ENCODE assay signal across 9 cellular contexts in the genomic region with DNA sequence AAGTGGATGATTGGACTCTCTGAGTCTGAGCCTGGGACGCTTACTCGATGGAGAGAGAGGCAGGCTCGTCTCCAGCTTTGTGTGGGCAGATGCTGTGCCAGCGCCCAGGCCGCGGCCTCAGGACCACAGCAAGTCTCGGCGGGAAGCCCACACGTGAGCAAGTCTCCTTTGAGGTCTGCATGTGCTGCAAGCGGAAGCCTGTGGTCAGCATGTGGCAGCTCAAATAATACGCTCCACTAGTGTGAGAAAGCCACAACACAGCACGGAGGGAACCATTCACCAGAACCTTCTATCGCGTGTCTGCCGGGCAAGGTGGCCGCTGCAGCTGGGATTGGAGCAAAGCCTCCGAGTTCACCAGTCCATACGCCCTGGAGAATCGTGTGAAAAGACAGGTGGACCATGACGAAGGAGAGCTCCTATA.
DNase-seq lines count a peak whose midpoint lies in the region; ATAC-seq and TF ChIP-seq lines count a peak whose summit lies in the region.
"Had no signal": no experiment of that assay in that cellular context is flagged by ENCODE, and none has a peak within 500 bp of the region (broad histone marks: within the 10 kb centered on the region; RNA-seq: fewer than 3 reads in every experiment).

No MANE protein-coding gene starts in this region.

- intact Hi-C loops in sciatic nerve (cut with DNase I) = no loop called here
- intact Hi-C loops in uterus (cut with DNase I; ENCODE audit: low total_unique reads) = no loop called here

- no peaks in the 10 kb centered on the region for H3K4me1 ChIP-seq in uterus
- H3K4me1 ChIP-seq: parathyroid adenoma had no signal

- peak; percentile 97 for ATAC-seq in HG03571 (IDR thresholded peaks at IDR 0.05; ENCODE audit: unreplicated experiment)
- peak; percentile 88 for ATAC-seq in sciatic nerve

- no peak for TF ChIP-seq POLR2A in uterus (IDR thresholded peaks at IDR 0.05)

- no peak overlapping the region for H3K4me3 ChIP-seq in uterus

- peak; percentile 36 for DNase-seq in AG09319 (ENCODE audit: extremely low read depth, low read depth)
- peak; percentile 26 for DNase-seq in GM20000 (ENCODE audit: low spot score)
- DNase-seq in activated CD8-positive, alpha-beta memory T cell treated with anti-CD3 and anti-CD28 coated beads, Interleukin-2, amount 50 U/mL, for 24 hours (ENCODE audit: extremely low read depth) = peak; percentile 2
- peak; percentile 63 for DNase-seq in sciatic nerve (ENCODE audit: low spot score)
- DNase-seq in uterus = no peak
- DNase-seq in NCI-H2196 treated with DMSO at 0.1 percent for 48 hours (lab: John Stamatoyannopoulos, UW; ENCODE audit: unreplicated experiment) = no peak
- DNase-seq in NCI-H524 treated with DMSO at 0.1 percent for 48 hours (lab: John Stamatoyannopoulos, UW) = no peak

- TF ChIP-seq CTCF in AG09319 (IDR thresholded peaks at IDR 0.05; ENCODE audit: low read depth, low read length) (no peak), GM20000 (IDR thresholded peaks at IDR 0.05; ENCODE audit: extremely low read depth, missing control alignments) (no peak), uterus (IDR thresholded peaks at IDR 0.05) (no peak)

- no peaks in the 10 kb centered on the region for H3K27me3 ChIP-seq in uterus

- H3K36me3 ChIP-seq in uterus = no peaks in the 10 kb centered on the region

- no peak overlapping the region for H3K27ac ChIP-seq in uterus
- H3K27ac ChIP-seq: parathyroid adenoma had no signal

- no peaks in the 10 kb centered on the region for H3K9me3 ChIP-seq in uterus

Comparison
In these comparisons a context has a peak if more than half of its experiments do, and no peak if none do; other contexts are left out.
1. DNase-seq: peak in AG09319 (single experiment), GM20000 (single experiment), activated CD8-positive, alpha-beta memory T cell treated with anti-CD3 and anti-CD28 coated beads, Interleukin-2, amount 50 U/mL, for 24 hours (single experiment) and sciatic nerve (single experiment); none in uterus (0 of 2), NCI-H2196 treated with DMSO at 0.1 percent for 48 hours (single experiment) and NCI-H524 treated with DMSO at 0.1 percent for 48 hours (single experiment).